Comparison of ENCODE assay signal across 8 cellular contexts in genomic region chr5:35617060-35617434, GRCh38. TPM values are rescaled to one million over a fixed set of nuclear protein-coding genes. Genes with fewer than 3 reads are reported as not detected.
DNase-seq lines count a peak whose midpoint lies in the region; ATAC-seq, FAIRE-seq and TF ChIP-seq lines count a peak whose summit lies in the region.

No MANE protein-coding gene starts in this region.

- H3K4me3 Mint-ChIP-seq in activated CD4-positive, alpha-beta T cell treated with anti-CD3 and anti-CD28 coated beads, Interleukin-2, amount 10 ng/mL, durations not matched to agents 24 days and 14 days = peak overlapping the region; percentile 87

- peaks cover 6% of the 10 kb centered on the region for H3K9me3 ChIP-seq in lower lobe of right lung
- H3K9me3 ChIP-seq in suprapubic skin = no peaks in the 10 kb centered on the region
- H3K9me3 ChIP-seq in adrenal gland (replicated peaks in 1 of 3) = no peaks in the 10 kb centered on the region

- H3K27me3 Mint-ChIP-seq in activated CD4-positive, alpha-beta T cell treated with anti-CD3 and anti-CD28 coated beads, Interleukin-2, amount 10 ng/mL, durations not matched to agents 24 days and 14 days = no peaks in the 10 kb centered on the region

- H3K27ac ChIP-seq in lower lobe of right lung (peak overlapping the region; percentile 71), suprapubic skin (no peak overlapping the region), adrenal gland (no peak overlapping the region)

- peaks cover 8% of the 10 kb centered on the region for H3K36me3 Mint-ChIP-seq in activated CD4-positive, alpha-beta T cell treated with anti-CD3 and anti-CD28 coated beads, Interleukin-2, amount 10 ng/mL, durations not matched to agents 24 days and 14 days (ENCODE audit: low read depth)

- H3K27ac Mint-ChIP-seq in activated CD4-positive, alpha-beta T cell treated with anti-CD3 and anti-CD28 coated beads, Interleukin-2, amount 10 ng/mL, durations not matched to agents 24 days and 14 days = peak overlapping the region; percentile 89

- H3K4me1 ChIP-seq in lower lobe of right lung (peaks cover 11% of the 10 kb centered on the region), suprapubic skin (peaks cover 16% of the 10 kb centered on the region), adrenal gland (replicated peaks in 1 of 2) (no peaks in the 10 kb centered on the region)

- 59% methylated on average over 3 of the region's 3 CpGs for WGBS in suprapubic skin
- WGBS in adrenal gland, 4 donors = 43 to 53% (median 48%) methylated on average over 3 of the region's 3 CpGs

- no peaks in the 10 kb centered on the region for H3K36me3 ChIP-seq in lower lobe of right lung
- no peaks in the 10 kb centered on the region for H3K36me3 ChIP-seq in suprapubic skin
- no peaks in the 10 kb centered on the region for H3K36me3 ChIP-seq in adrenal gland (replicated peaks in 1 of 2)

- H3K27me3 ChIP-seq in lower lobe of right lung (ENCODE audit: low read depth) = no peaks in the 10 kb centered on the region
- no peaks in the 10 kb centered on the region for H3K27me3 ChIP-seq in suprapubic skin
- H3K27me3 ChIP-seq in adrenal gland = no peaks in the 10 kb centered on the region

- in situ Hi-C loops in astrocyte of the cerebellum (cut with HindIII; ENCODE audit: low sequenced_read_pairs) = no loop called here

- no peak for TF ChIP-seq EP300 in suprapubic skin (IDR thresholded peaks at IDR 0.05)

- H3K9me3 Mint-ChIP-seq in activated CD4-positive, alpha-beta T cell treated with anti-CD3 and anti-CD28 coated beads, Interleukin-2, amount 10 ng/mL, durations not matched to agents 24 days and 14 days = peaks cover 18% of the 10 kb centered on the region

- H3K4me3 ChIP-seq in astrocyte of the cerebellum (ENCODE audit: low read depth, low read length) (peak overlapping the region; percentile 77), lower lobe of right lung (peak overlapping the region; percentile 82), suprapubic skin (peak overlapping the region; percentile 75), adrenal gland (peak overlapping the region in 2 of 4 donors; percentile 74 to 82)

- FAIRE-seq in RCC 7860 (lab: Jason Lieb, UNC) = no peak

- intact Hi-C loops in activated CD4-positive, alpha-beta T cell treated with anti-CD3 and anti-CD28 coated beads, Interleukin-2, amount 10 ng/mL, durations not matched to agents 24 days and 14 days (cut with micrococcal nuclease) = loop anchor here (1.0 to 10.0 kb wide), 6 partner anchors 55 to 1258 kb away; partner anchors contain the start of genes BRIX1, IL7R, NIPBL and RAD1
- intact Hi-C loops in lower lobe of right lung (cut with DNase I) = no loop called here
- intact Hi-C loops in adrenal gland (cut with DNase I) = loop anchor here in 1 of 2 donors (2.0 kb wide), 1 partner anchor 308 kb away; no protein-coding TSS in a partner anchor

- TF ChIP-seq CTCF in astrocyte of the cerebellum (IDR thresholded peaks at IDR 0.05; ENCODE audit: low read depth, low read length, missing control alignments) (no peak), lower lobe of right lung (IDR thresholded peaks at IDR 0.05) (no peak), suprapubic skin (IDR thresholded peaks at IDR 0.05) (no peak), adrenal gland (IDR thresholded peaks at IDR 0.05) (no peak)

- TF ChIP-seq POLR2A in suprapubic skin (IDR thresholded peaks at IDR 0.05) (no peak), adrenal gland (IDR thresholded peaks at IDR 0.05) (no peak)

- no peak for ATAC-seq in lower lobe of right lung

- no peak for DNase-seq in activated CD4-positive, alpha-beta T cell treated with anti-CD3 and anti-CD28 coated beads, Interleukin-2, amount 10 ng/mL, durations not matched to agents 24 days and 14 days
- DNase-seq in activated CD4-positive, alpha-beta T cell treated with anti-CD3 and anti-CD28 coated beads, Interleukin-2, amount 50 U/mL, for 4 hours = no peak
- DNase-seq in astrocyte of the cerebellum (ENCODE audit: low read depth) = no peak
- no peak for DNase-seq in lower lobe of right lung
- no peak for DNase-seq in suprapubic skin (ENCODE audit: low spot score in 2 of 2)
- DNase-seq in adrenal gland = no peak
- DNase-seq in NCI-H526 (lab: John Stamatoyannopoulos, UW) = no peak
- DNase-seq in RCC 7860 (ENCODE audit: low spot score) = no peak

- H3K4me1 Mint-ChIP-seq in activated CD4-positive, alpha-beta T cell treated with anti-CD3 and anti-CD28 coated beads, Interleukin-2, amount 10 ng/mL, durations not matched to agents 24 days and 14 days = peaks cover 23% of the 10 kb centered on the region

RNA-seq across cellular contexts. Expression of gene SPEF2, which starts 0.6 kb away (rescaled TPM):
- 5.5 and 5.8 TPM in 2 replicates for total RNA-seq in activated CD4-positive, alpha-beta T cell treated with anti-CD3 and anti-CD28 coated beads, Interleukin-2, amount 10 ng/mL, durations not matched to agents 24 days and 14 days
- total RNA-seq in lower lobe of right lung = 17.6 TPM
- 1 to 10 TPM; 1.7 to 10.0 (median 2.2) TPM for total RNA-seq in suprapubic skin
- 10 to 100 TPM in 3 of 8 donors, 1 to 10 TPM in 5; 3.3 to 19.7 (median 8.8) TPM for total RNA-seq in adrenal gland
- polyA plus RNA-seq in adrenal gland = 1 to 10 TPM; 5.2 to 7.6 (median 6.6) TPM
